Comparison of ENCODE assay signal across 1 cellular context in the genomic region with DNA sequence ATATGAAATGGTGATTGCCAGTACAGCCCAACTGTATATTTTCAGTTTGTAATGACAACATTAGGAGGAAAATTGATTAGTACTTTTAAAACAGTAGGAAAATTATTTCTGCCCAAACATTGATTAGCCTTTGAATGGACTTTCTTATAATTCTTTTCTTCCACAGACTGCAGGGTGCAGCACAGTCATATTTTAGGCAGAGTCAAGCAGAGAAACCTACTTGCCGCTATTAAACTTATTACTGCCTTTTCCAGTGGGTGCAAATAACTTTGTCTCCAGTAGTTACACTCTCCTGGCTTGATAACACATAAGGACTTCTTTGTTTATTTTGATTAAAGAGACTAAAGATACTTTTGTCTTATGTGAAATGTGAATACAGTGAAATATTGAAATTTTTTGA.
TF ChIP-seq lines count a peak whose summit lies in the region.

No MANE protein-coding gene starts in this region.

TF ChIP-seq in SK-N-SH treated with all-trans-retinoic acid at 6 μM for 48 hours, 23 proteins besides CTCF, POLR2A, EP300 and RAD21 (continued from another document):
- TF ChIP-seq, protein P1, sequence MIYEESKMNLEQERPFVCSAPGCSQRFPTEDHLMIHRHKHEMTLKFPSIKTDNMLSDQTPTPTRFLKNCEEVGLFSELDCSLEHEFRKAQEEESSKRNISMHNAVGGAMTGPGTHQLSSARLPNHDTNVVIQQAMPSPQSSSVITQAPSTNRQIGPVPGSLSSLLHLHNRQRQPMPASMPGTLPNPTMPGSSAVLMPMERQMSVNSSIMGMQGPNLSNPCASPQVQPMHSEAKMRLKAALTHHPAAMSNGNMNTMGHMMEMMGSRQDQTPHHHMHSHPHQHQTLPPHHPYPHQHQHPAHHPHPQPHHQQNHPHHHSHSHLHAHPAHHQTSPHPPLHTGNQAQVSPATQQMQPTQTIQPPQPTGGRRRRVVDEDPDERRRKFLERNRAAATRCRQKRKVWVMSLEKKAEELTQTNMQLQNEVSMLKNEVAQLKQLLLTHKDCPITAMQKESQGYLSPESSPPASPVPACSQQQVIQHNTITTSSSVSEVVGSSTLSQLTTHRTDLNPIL (CRISPR knock-in tag; IDR thresholded peaks at IDR 0.05; ENCODE audit: low read depth), result no peak
- TF ChIP-seq SNAI2 (CRISPR knock-in tag; IDR thresholded peaks at IDR 0.05) (no peak), OSR1 (CRISPR knock-in tag; IDR thresholded peaks at IDR 0.05) (no peak), ZNF8 (CRISPR knock-in tag; IDR thresholded peaks at IDR 0.05) (no peak)
- TF ChIP-seq, protein P2, sequence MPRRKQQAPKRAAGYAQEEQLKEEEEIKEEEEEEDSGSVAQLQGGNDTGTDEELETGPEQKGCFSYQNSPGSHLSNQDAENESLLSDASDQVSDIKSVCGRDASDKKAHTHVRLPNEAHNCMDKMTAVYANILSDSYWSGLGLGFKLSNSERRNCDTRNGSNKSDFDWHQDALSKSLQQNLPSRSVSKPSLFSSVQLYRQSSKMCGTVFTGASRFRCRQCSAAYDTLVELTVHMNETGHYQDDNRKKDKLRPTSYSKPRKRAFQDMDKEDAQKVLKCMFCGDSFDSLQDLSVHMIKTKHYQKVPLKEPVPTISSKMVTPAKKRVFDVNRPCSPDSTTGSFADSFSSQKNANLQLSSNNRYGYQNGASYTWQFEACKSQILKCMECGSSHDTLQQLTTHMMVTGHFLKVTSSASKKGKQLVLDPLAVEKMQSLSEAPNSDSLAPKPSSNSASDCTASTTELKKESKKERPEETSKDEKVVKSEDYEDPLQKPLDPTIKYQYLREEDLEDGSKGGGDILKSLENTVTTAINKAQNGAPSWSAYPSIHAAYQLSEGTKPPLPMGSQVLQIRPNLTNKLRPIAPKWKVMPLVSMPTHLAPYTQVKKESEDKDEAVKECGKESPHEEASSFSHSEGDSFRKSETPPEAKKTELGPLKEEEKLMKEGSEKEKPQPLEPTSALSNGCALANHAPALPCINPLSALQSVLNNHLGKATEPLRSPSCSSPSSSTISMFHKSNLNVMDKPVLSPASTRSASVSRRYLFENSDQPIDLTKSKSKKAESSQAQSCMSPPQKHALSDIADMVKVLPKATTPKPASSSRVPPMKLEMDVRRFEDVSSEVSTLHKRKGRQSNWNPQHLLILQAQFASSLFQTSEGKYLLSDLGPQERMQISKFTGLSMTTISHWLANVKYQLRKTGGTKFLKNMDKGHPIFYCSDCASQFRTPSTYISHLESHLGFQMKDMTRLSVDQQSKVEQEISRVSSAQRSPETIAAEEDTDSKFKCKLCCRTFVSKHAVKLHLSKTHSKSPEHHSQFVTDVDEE (CRISPR knock-in tag; IDR thresholded peaks at IDR 0.05), result no peak
- TF ChIP-seq, protein P3, sequence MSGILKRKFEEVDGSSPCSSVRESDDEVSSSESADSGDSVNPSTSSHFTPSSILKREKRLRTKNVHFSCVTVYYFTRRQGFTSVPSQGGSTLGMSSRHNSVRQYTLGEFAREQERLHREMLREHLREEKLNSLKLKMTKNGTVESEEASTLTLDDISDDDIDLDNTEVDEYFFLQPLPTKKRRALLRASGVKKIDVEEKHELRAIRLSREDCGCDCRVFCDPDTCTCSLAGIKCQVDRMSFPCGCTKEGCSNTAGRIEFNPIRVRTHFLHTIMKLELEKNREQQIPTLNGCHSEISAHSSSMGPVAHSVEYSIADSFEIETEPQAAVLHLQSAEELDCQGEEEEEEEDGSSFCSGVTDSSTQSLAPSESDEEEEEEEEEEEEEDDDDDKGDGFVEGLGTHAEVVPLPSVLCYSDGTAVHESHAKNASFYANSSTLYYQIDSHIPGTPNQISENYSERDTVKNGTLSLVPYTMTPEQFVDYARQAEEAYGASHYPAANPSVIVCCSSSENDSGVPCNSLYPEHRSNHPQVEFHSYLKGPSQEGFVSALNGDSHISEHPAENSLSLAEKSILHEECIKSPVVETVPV (CRISPR knock-in tag; IDR thresholded peaks at IDR 0.05), result no peak
- TF ChIP-seq, protein P4, sequence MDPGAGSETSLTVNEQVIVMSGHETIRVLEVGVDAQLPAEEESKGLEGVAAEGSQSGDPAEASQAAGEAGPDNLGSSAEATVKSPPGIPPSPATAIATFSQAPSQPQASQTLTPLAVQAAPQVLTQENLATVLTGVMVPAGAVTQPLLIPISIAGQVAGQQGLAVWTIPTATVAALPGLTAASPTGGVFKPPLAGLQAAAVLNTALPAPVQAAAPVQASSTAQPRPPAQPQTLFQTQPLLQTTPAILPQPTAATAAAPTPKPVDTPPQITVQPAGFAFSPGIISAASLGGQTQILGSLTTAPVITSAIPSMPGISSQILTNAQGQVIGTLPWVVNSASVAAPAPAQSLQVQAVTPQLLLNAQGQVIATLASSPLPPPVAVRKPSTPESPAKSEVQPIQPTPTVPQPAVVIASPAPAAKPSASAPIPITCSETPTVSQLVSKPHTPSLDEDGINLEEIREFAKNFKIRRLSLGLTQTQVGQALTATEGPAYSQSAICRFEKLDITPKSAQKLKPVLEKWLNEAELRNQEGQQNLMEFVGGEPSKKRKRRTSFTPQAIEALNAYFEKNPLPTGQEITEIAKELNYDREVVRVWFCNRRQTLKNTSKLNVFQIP (CRISPR knock-in tag; IDR thresholded peaks at IDR 0.05; ENCODE audit: borderline replicate concordance, low read depth), result no peak
